21 cellular contexts compared by ENCODE assay signal in genomic region chr12:91224411-91224810, GRCh38. TPM values are rescaled to one million over a fixed set of nuclear protein-coding genes. Genes with fewer than 3 reads are reported as not detected.
DNase-seq lines count a peak whose midpoint lies in the region; TF ChIP-seq lines count a peak whose summit lies in the region.
"Had no signal": no experiment of that assay in that cellular context is flagged by ENCODE, and none has a peak within 500 bp of the region (broad histone marks: within the 10 kb centered on the region; RNA-seq: fewer than 3 reads in every experiment).

No MANE protein-coding gene starts in this region.

- H3K27ac Mint-ChIP-seq in T-helper 2 cell treated with Interferon-gamma antibody and Interleukin-4, amounts not matched to agents 5 μg/mL and 100 μg/mL, for 36 hours, result no peak overlapping the region
- H3K27ac Mint-ChIP-seq: CD4-positive, alpha-beta memory T cell had no signal

- H3K27ac ChIP-seq in right atrium auricular region (peak overlapping the region; percentile 25 to 53), suprapubic skin (peak overlapping the region; percentile 68)
- H3K27ac ChIP-seq: A549, BLaER1, SJSA1 had no signal

- in situ Hi-C loops in GM13977 (cut with MboI; ENCODE audit: low pct_unique_long_range_greater_than_20kb, low sequenced_read_pairs, unreplicated experiment), result no loop called here

- H3K27me3 Mint-ChIP-seq in T-helper 2 cell treated with Interferon-gamma antibody and Interleukin-4, amounts not matched to agents 5 μg/mL and 100 μg/mL, for 36 hours (ENCODE audit: low read depth), result peaks cover 3% of the 10 kb centered on the region

- TF ChIP-seq EP300 in suprapubic skin (IDR thresholded peaks at IDR 0.05), result no peak

- no peaks in the 10 kb centered on the region for H3K9me3 ChIP-seq in right atrium auricular region
- no peaks in the 10 kb centered on the region for H3K9me3 ChIP-seq in suprapubic skin
- H3K9me3 ChIP-seq: BLaER1, SJSA1 had no signal

- H3K4me3 Mint-ChIP-seq in T-helper 2 cell treated with Interferon-gamma antibody and Interleukin-4, amounts not matched to agents 5 μg/mL and 100 μg/mL, for 36 hours, result no peak overlapping the region
- H3K4me3 Mint-ChIP-seq: CD4-positive, alpha-beta memory T cell had no signal

- no peak for TF ChIP-seq POLR2A in suprapubic skin (IDR thresholded peaks at IDR 0.05)

- H3K4me1 ChIP-seq in right atrium auricular region (no peaks in the 10 kb centered on the region), suprapubic skin (peaks cover 5% of the 10 kb centered on the region)
- H3K4me1 ChIP-seq: A549 had no signal

- no peaks in the 10 kb centered on the region for H3K36me3 ChIP-seq in right atrium auricular region
- no peaks in the 10 kb centered on the region for H3K36me3 ChIP-seq in suprapubic skin
- H3K36me3 ChIP-seq: BLaER1, SJSA1 had no signal

- H3K27me3 ChIP-seq in right atrium auricular region (no peaks in the 10 kb centered on the region), suprapubic skin (no peaks in the 10 kb centered on the region)
- H3K27me3 ChIP-seq: BLaER1, SJSA1 had no signal

- H3K36me3 Mint-ChIP-seq in T-helper 2 cell treated with Interferon-gamma antibody and Interleukin-4, amounts not matched to agents 5 μg/mL and 100 μg/mL, for 36 hours (ENCODE audit: low read depth), result no peaks in the 10 kb centered on the region
- H3K36me3 Mint-ChIP-seq: CD4-positive, alpha-beta memory T cell had no signal

- no peak overlapping the region for H3K4me3 ChIP-seq in fibroblast of mammary gland (ENCODE audit: control insufficient read depth, low read depth, low read length)
- no peak overlapping the region for H3K4me3 ChIP-seq in right atrium auricular region
- H3K4me3 ChIP-seq in suprapubic skin, result no peak overlapping the region
- H3K4me3 ChIP-seq: A549, BLaER1, GM12878, SJSA1 had no signal

- no peaks in the 10 kb centered on the region for H3K9me3 Mint-ChIP-seq in T-helper 2 cell treated with Interferon-gamma antibody and Interleukin-4, amounts not matched to agents 5 μg/mL and 100 μg/mL, for 36 hours
- H3K9me3 Mint-ChIP-seq: CD4-positive, alpha-beta memory T cell had no signal

- WGBS in suprapubic skin, result 70% methylated on average over 1 of the region's 1 CpG

- no peak for TF ChIP-seq CTCF in fibroblast of mammary gland (conservative IDR thresholded peaks at IDR 0.05; ENCODE audit: control insufficient read depth, insufficient read depth, low read depth, low read length)
- no peak for TF ChIP-seq CTCF in right atrium auricular region (IDR thresholded peaks at IDR 0.05)
- no peak for TF ChIP-seq CTCF in suprapubic skin (IDR thresholded peaks at IDR 0.05)
- no peak for TF ChIP-seq CTCF in GM13977 (IDR thresholded peaks at IDR 0.05; ENCODE audit: extremely low read depth, insufficient read depth, missing control alignments)

- peak; percentile 15 for DNase-seq in HCEC 1CT
- DNase-seq in fibroblast of mammary gland (ENCODE audit: low read depth), result peak; percentile 41
- no peak for DNase-seq in right atrium auricular region (ENCODE audit: low spot score)
- no peak for DNase-seq in suprapubic skin (ENCODE audit: low spot score in 2 of 2)
- no peak for DNase-seq in T-helper 2 cell treated with Interferon-gamma antibody and Interleukin-4, amounts not matched to agents 5 μg/mL and 100 μg/mL, for 36 hours (ENCODE audit: low spot score)
- no peak for DNase-seq in NK-92 (lab: John Stamatoyannopoulos, UW; ENCODE audit: unreplicated experiment)
- no peak for DNase-seq in GM13977 (ENCODE audit: low spot score)
- DNase-seq: Calu3; CD4-positive, alpha-beta memory T cell; DMS53; EL; KBM-7; NCI-H1105; NCI-H2227 treated with DMSO at 0.1 percent for 48 hours; NCI-H524; NCI-H82 had no signal

- H3K4me1 Mint-ChIP-seq in T-helper 2 cell treated with Interferon-gamma antibody and Interleukin-4, amounts not matched to agents 5 μg/mL and 100 μg/mL, for 36 hours (ENCODE audit: low read depth), result no peaks in the 10 kb centered on the region
- H3K4me1 Mint-ChIP-seq: CD4-positive, alpha-beta memory T cell had no signal

RNA-seq across cellular contexts. Expression of gene DCN, which starts 41.8 kb away (rescaled TPM):
- total RNA-seq in right atrium auricular region (1,000 to 10,000 TPM in 1 of 2 donors, 100 to 1,000 TPM in 1; 994 to 1,906 TPM), suprapubic skin (100 to 1,000 TPM; 549 to 589 (median 569) TPM)
- total RNA-seq: Calu3; CD4-positive, alpha-beta memory T cell; H1 had no signal

Comparison
In these comparisons a context has a peak if more than half of its experiments do, and no peak if none do; other contexts are left out.
1. DNase-seq: peak in HCEC 1CT (single experiment) and fibroblast of mammary gland (single experiment); none in right atrium auricular region (single experiment), suprapubic skin (0 of 2), T-helper 2 cell treated with Interferon-gamma antibody and Interleukin-4, amounts not matched to agents 5 μg/mL and 100 μg/mL, for 36 hours (single experiment), NK-92 (single experiment) and GM13977 (single experiment).